ENCODE assay signal across 7 cellular contexts in genomic region chr2:157281316-157281715, GRCh38. TPM values are rescaled to one million over a fixed set of nuclear protein-coding genes. Genes with fewer than 3 reads are reported as not detected.
"Had no signal": no experiment of that assay in that cellular context is flagged by ENCODE, and none has a peak within 500 bp of the region (broad histone marks: within the 10 kb centered on the region; RNA-seq: fewer than 3 reads in every experiment).

No MANE protein-coding gene starts in this region.

- DNase-seq: IMR-90, KBM-7, KG1 had no signal

- H3K27ac ChIP-seq: HL-60 had no signal

- H3K4me3 ChIP-seq: K562 had no signal

RNA-seq across cellular contexts. Expression of gene GALNT5, which starts 23.8 kb away (rescaled TPM):
- polyA plus RNA-seq: HepG2, IgD-negative memory B cell had no signal

RNA-seq across cellular contexts. Expression of gene ERMN, which starts 44.3 kb away (rescaled TPM):
- polyA plus RNA-seq: HepG2, IMR-90 had no signal
